21 cellular contexts compared by ENCODE assay signal in the genomic region with DNA sequence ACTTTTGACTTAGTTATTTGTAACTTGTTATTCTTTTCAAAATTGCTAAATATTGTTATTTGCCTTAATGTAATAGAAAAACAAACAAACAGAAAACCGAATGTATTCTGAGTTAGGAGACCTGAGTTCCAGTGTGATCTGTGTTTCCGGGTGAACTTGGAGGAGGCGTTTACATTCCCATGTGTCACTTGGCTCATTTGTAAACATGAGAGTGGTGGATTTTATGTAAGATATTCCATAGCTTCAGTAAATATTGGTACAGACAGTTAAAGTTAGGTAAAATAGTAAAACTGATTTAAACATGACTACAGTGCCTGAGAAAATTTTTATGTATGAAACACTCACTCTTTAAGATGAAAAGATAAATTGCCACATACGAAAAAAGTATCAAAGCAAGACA.
DNase-seq lines count a peak whose midpoint lies in the region; ATAC-seq, FAIRE-seq and TF ChIP-seq lines count a peak whose summit lies in the region.
"Had no signal": no experiment of that assay in that cellular context is flagged by ENCODE, and none has a peak within 500 bp of the region (broad histone marks: within the 10 kb centered on the region; RNA-seq: fewer than 3 reads in every experiment).

No MANE protein-coding gene starts in this region.

- DNase-seq in DMS53 (lab: John Stamatoyannopoulos, UW): peak; percentile 1
- DNase-seq in DMS53 treated with DMSO at 0.1 percent for 48 hours (lab: John Stamatoyannopoulos, UW; ENCODE audit: unreplicated experiment): no peak
- peak; percentile 44 for DNase-seq in LNCaP clone FGC (ENCODE audit: low read depth)
- DNase-seq in bronchial epithelial cell (ENCODE audit: low read depth): peak; percentile 16
- DNase-seq in effector CD8-positive, alpha-beta T cell (lab: John Stamatoyannopoulos, UW): no peak
- no peak for DNase-seq in Right ventricle myocardium inferior (ENCODE audit: missing footprints)
- DNase-seq: ACHN; AML-193; BE2C; Calu3; CD4-positive, alpha-beta memory T cell; COR-L47; DMS79; EL; GDM1; H9 had no signal

- FAIRE-seq in bronchial epithelial cell (lab: Jason Lieb, UNC): no peak
- FAIRE-seq: GM12878, GM19239 had no signal

- H3K4me3 ChIP-seq in LNCaP clone FGC (ENCODE audit: low read depth, low read length): no peak overlapping the region
- H3K4me3 ChIP-seq in bronchial epithelial cell (ENCODE audit: low read depth, low read length): no peak overlapping the region
- H3K4me3 ChIP-seq: BLaER1 treated with 17β-estradiol and CSF1 and Interleukin-3, amounts not matched to agents 10 nM and 100 nM; GM12878; GM23338 had no signal

- no peaks in the 10 kb centered on the region for H3K27me3 ChIP-seq in bronchial epithelial cell (ENCODE audit: control insufficient read depth, insufficient read depth, low read length)
- H3K27me3 ChIP-seq: BLaER1 treated with 17β-estradiol and CSF1 and Interleukin-3, amounts not matched to agents 10 nM and 100 nM had no signal

- H3K36me3 ChIP-seq in bronchial epithelial cell (ENCODE audit: control insufficient read depth, insufficient read depth, low read length): no peaks in the 10 kb centered on the region
- H3K36me3 ChIP-seq: BE2C; BLaER1 treated with 17β-estradiol and CSF1 and Interleukin-3, amounts not matched to agents 10 nM and 100 nM had no signal

- intact Hi-C loops in Right ventricle myocardium inferior (cut with DNase I): no loop called here

- no peak for ATAC-seq in Right ventricle myocardium inferior
- ATAC-seq: GM12878, GM23338, HCT116 had no signal

- no peak for TF ChIP-seq CTCF in LNCaP clone FGC (IDR thresholded peaks at IDR 0.05; ENCODE audit: control insufficient read depth, extremely low read depth, insufficient read depth)
- TF ChIP-seq CTCF in bronchial epithelial cell (IDR thresholded peaks at IDR 0.05; ENCODE audit: insufficient read depth, low read length, severe bottlenecking): no peak

Comparison
In these comparisons a context has a peak if more than half of its experiments do, and no peak if none do; other contexts are left out.
1. DNase-seq: peak in DMS53 (single experiment), LNCaP clone FGC (single experiment) and bronchial epithelial cell (single experiment); none in DMS53 treated with DMSO at 0.1 percent for 48 hours (single experiment), effector CD8-positive, alpha-beta T cell (single experiment) and Right ventricle myocardium inferior (single experiment).